In genomic region chr4:106266201-106266600, GRCh38 we compare ENCODE assay signal across 8 cellular contexts.
DNase-seq lines count a peak whose midpoint lies in the region; ATAC-seq and TF ChIP-seq lines count a peak whose summit lies in the region.

No MANE protein-coding gene starts in this region.

- TF ChIP-seq CTCF in AG10803 (conservative IDR thresholded peaks at IDR 0.05; ENCODE audit: low read length), result peak; percentile 92

- peak; percentile 81 for DNase-seq in AG10803 (ENCODE audit: low read depth)
- DNase-seq in iPS-NIHi7 (ENCODE audit: extremely low spot score), result peak; percentile 15
- no peak for DNase-seq in activated CD8-positive, alpha-beta memory T cell treated with anti-CD3 and anti-CD28 coated beads, Interleukin-2, amount 50 U/mL, for 4 hours

- no peak overlapping the region for H3K4me3 ChIP-seq in AG10803 (ENCODE audit: low read length)

- ATAC-seq in GM18498 (IDR thresholded peaks at IDR 0.05; ENCODE audit: unreplicated experiment), result peak; percentile 68
- peak; percentile 54 for ATAC-seq in HG03521 (IDR thresholded peaks at IDR 0.05; ENCODE audit: unreplicated experiment)
- peak; percentile 78 for ATAC-seq in SK-N-SH treated with all-trans-retinoic acid at 6 μM for 48 hours
- no peak for ATAC-seq in GM18870 (IDR thresholded peaks at IDR 0.05; ENCODE audit: unreplicated experiment)
- no peak for ATAC-seq in GM21528 (IDR thresholded peaks at IDR 0.05; ENCODE audit: low FRiP score, unreplicated experiment)

TF ChIP-seq in SK-N-SH treated with all-trans-retinoic acid at 6 μM for 48 hours, 23 proteins besides CTCF, POLR2A, EP300 and RAD21:
- TF ChIP-seq ZC3H10 (CRISPR knock-in tag; IDR thresholded peaks at IDR 0.05) (no peak), ESRRG (CRISPR knock-in tag; IDR thresholded peaks at IDR 0.05) (no peak), ARNTL (CRISPR knock-in tag; IDR thresholded peaks at IDR 0.05; ENCODE audit: borderline replicate concordance, low read depth) (no peak), POU6F1 (CRISPR knock-in tag; IDR thresholded peaks at IDR 0.05; ENCODE audit: borderline replicate concordance, low read depth) (no peak), RARB (CRISPR knock-in tag; IDR thresholded peaks at IDR 0.05) (no peak)

Comparison
In these comparisons a context has a peak if more than half of its experiments do, and no peak if none do; other contexts are left out.
1. ATAC-seq: peak in GM18498 (single experiment), HG03521 (single experiment) and SK-N-SH treated with all-trans-retinoic acid at 6 μM for 48 hours (single experiment); none in GM18870 (single experiment) and GM21528 (single experiment).